Comparison of ENCODE assay signal across 22 cellular contexts in genomic region chrX:48823029-48823428, GRCh38. TPM values are rescaled to one million over a fixed set of nuclear protein-coding genes. Genes with fewer than 3 reads are reported as not detected.
"Had no signal": no experiment of that assay in that cellular context is flagged by ENCODE, and none has a peak within 500 bp of the region (broad histone marks: within the 10 kb centered on the region; RNA-seq: fewer than 3 reads in every experiment).

No MANE protein-coding gene starts in this region.

- DNase-seq: activated CD4-positive, alpha-beta T cell treated with anti-CD3 and anti-CD28 coated beads, Interleukin-2, amount 10 ng/mL, durations not matched to agents 24 days and 14 days; activated CD4-positive, CD25-positive, alpha-beta regulatory T cell; activated CD8-positive, alpha-beta memory T cell treated with anti-CD3 and anti-CD28 coated beads, Interleukin-2, amount 50 U/mL, for 4 hours; activated CD8-positive, alpha-beta T cell treated with anti-CD3 and anti-CD28 coated beads, Interleukin-2, amount 10 ng/mL, durations not matched to agents 7 days and 5 days; activated effector memory CD4-positive, alpha-beta T cell treated with anti-CD3 and anti-CD28 coated beads, Interleukin-2, amount 50 U/mL, for 16 hours; activated T-cell treated with anti-CD3 and anti-CD28 coated beads, Interleukin-2, amount 50 U/mL, for 48 hours; heart right ventricle; left colon; naive B cell; stimulated activated CD4-positive, alpha-beta T cell treated with anti-CD3 and anti-CD28 coated beads, Interleukin-4, amount 100 ng/mL, for 24 hours; stimulated activated naive CD4-positive, alpha-beta T cell had no signal

- H3K27ac ChIP-seq: gastroesophageal sphincter, heart right ventricle, neutrophil, tibial nerve, vagina had no signal

- H3K27me3 ChIP-seq: gastroesophageal sphincter, tibial nerve, vagina had no signal

- H3K4me1 ChIP-seq: gastroesophageal sphincter, heart right ventricle, tibial nerve, vagina had no signal

- H3K27ac Mint-ChIP-seq: activated CD4-positive, alpha-beta T cell treated with anti-CD3 and anti-CD28 coated beads, Interleukin-2, amount 10 ng/mL, durations not matched to agents 24 days and 14 days; activated CD8-positive, alpha-beta T cell treated with anti-CD3 and anti-CD28 coated beads, Interleukin-2, amount 10 ng/mL, durations not matched to agents 7 days and 5 days; activated naive CD4-positive, alpha-beta T cell treated with anti-CD3 and anti-CD28 coated beads, Interleukin-2, amount 50 U/mL, for 24 hours had no signal

- H3K4me3 ChIP-seq: gastroesophageal sphincter, heart right ventricle, lung, tibial nerve, vagina had no signal

- ATAC-seq: activated CD8-positive, alpha-beta T cell treated with anti-CD3 and anti-CD28 coated beads, Interleukin-2, amount 10 ng/mL, durations not matched to agents 7 days and 5 days; gastroesophageal sphincter; left colon had no signal

- H3K9me3 Mint-ChIP-seq: activated CD4-positive, alpha-beta T cell treated with anti-CD3 and anti-CD28 coated beads, Interleukin-2, amount 10 ng/mL, durations not matched to agents 24 days and 14 days; activated naive CD4-positive, alpha-beta T cell treated with anti-CD3 and anti-CD28 coated beads, Interleukin-2, amount 50 U/mL, for 24 hours had no signal

- H3K4me1 Mint-ChIP-seq: activated CD4-positive, alpha-beta T cell treated with anti-CD3 and anti-CD28 coated beads, Interleukin-2, amount 10 ng/mL, durations not matched to agents 24 days and 14 days had no signal

- H3K4me3 Mint-ChIP-seq: activated CD4-positive, alpha-beta T cell treated with anti-CD3 and anti-CD28 coated beads, Interleukin-2, amount 10 ng/mL, durations not matched to agents 24 days and 14 days; activated CD8-positive, alpha-beta T cell treated with anti-CD3 and anti-CD28 coated beads, Interleukin-2, amount 10 ng/mL, durations not matched to agents 7 days and 5 days; activated naive CD4-positive, alpha-beta T cell treated with anti-CD3 and anti-CD28 coated beads, Interleukin-2, amount 50 U/mL, for 24 hours; naive B cell had no signal

RNA-seq across cellular contexts. Expression of gene ERAS, which starts 3.3 kb away (rescaled TPM):
- total RNA-seq: activated CD4-positive, alpha-beta T cell treated with anti-CD3 and anti-CD28 coated beads, Interleukin-2, amount 10 ng/mL, durations not matched to agents 24 days and 14 days; activated CD8-positive, alpha-beta T cell treated with anti-CD3 and anti-CD28 coated beads, Interleukin-2, amount 10 ng/mL, durations not matched to agents 7 days and 5 days; cardiac septum; gastroesophageal sphincter; heart right ventricle; left colon; lung; mononuclear cell; skeletal muscle tissue; subcutaneous adipose tissue; T-helper 2 cell treated with Interferon-gamma antibody and Interleukin-4, amounts not matched to agents 100 ng/mL and 5 ng/mL, for 36 hours; tibial nerve; vagina had no signal

RNA-seq across cellular contexts. Expression of gene PCSK1N, which starts 12.4 kb away (rescaled TPM):
- total RNA-seq: activated CD8-positive, alpha-beta T cell treated with anti-CD3 and anti-CD28 coated beads, Interleukin-2, amount 10 ng/mL, durations not matched to agents 7 days and 5 days; skeletal muscle tissue had no signal

RNA-seq across cellular contexts. Expression of gene GATA1, which starts 36.6 kb away (rescaled TPM):
- total RNA-seq: activated CD4-positive, alpha-beta T cell treated with anti-CD3 and anti-CD28 coated beads, Interleukin-2, amount 10 ng/mL, durations not matched to agents 24 days and 14 days; activated CD8-positive, alpha-beta T cell treated with anti-CD3 and anti-CD28 coated beads, Interleukin-2, amount 10 ng/mL, durations not matched to agents 7 days and 5 days; cardiac septum; gastroesophageal sphincter; left colon; T-helper 2 cell treated with Interferon-gamma antibody and Interleukin-4, amounts not matched to agents 100 ng/mL and 5 ng/mL, for 36 hours had no signal
